In genomic region chr18:23799540-23799939, GRCh38 we compare ENCODE assay signal across 39 cellular contexts.
"Had no signal": no experiment of that assay in that cellular context is flagged by ENCODE, and none has a peak within 500 bp of the region (broad histone marks: within the 10 kb centered on the region; RNA-seq: fewer than 3 reads in every experiment).

No MANE protein-coding gene starts in this region.

- H3K9me3 Mint-ChIP-seq: activated naive CD4-positive, alpha-beta T cell treated with anti-CD3 and anti-CD28 coated beads for 36 hours; activated naive CD4-positive, alpha-beta T cell treated with anti-CD3 and anti-CD28 coated beads, Interleukin-2, amount 10 ng/mL, durations not matched to agents 7 days and 5 days; activated naive CD4-positive, alpha-beta T cell treated with anti-CD3 and anti-CD28 coated beads, Interleukin-2, amount 50 U/mL, for 24 hours; activated naive CD8-positive, alpha-beta T cell treated with anti-CD3 and anti-CD28 coated beads for 36 hours; activated naive CD8-positive, alpha-beta T cell treated with anti-CD3 and anti-CD28 coated beads, Interleukin-2, amount 10 ng/mL, durations not matched to agents 7 days and 5 days; activated T-cell treated with anti-CD3 and anti-CD28 coated beads, Interleukin-2, amount 50 U/mL, for 24 hours; activated T-cell treated with anti-CD3 and anti-CD28 coated beads, Interleukin-2, amount 50 U/mL, for 4 hours; activated T-helper 1 cell treated with anti-CD3 and anti-CD28 coated beads, Interleukin-12 subunit alpha, Interleukin-12 subunit beta, Interleukin-2, Interleukin-4 antibody, amounts not matched to agents 30 ng/mL and 10 ng/mL and 1 ng/mL, durations not matched to agents 14 hours and 24 hours and 36 hours; activated T-helper 17 cell treated with anti-CD3 and anti-CD28 coated beads, Interleukin-2, amount 50 U/mL, for 72 hours; activated T-helper 2 cell treated with anti-CD3 and anti-CD28 coated beads, Interferon-gamma antibody, Interleukin-2, Interleukin-4, amounts not matched to agents 10 μg/mL and 5 μg/mL and 100 μg/mL, durations not matched to agents 14 hours and 24 hours and 36 hours; central memory CD8-positive, alpha-beta T cell had no signal

- H3K27me3 ChIP-seq: adrenal gland, ascending aorta, body of pancreas, brain microvascular endothelial cell, breast epithelium, cardiac muscle cell had no signal

- H3K27me3 Mint-ChIP-seq: activated naive CD4-positive, alpha-beta T cell treated with anti-CD3 and anti-CD28 coated beads, Interleukin-2, amount 50 U/mL, for 24 hours; activated naive CD8-positive, alpha-beta T cell treated with anti-CD3 and anti-CD28 coated beads for 36 hours; brain had no signal

- H3K4me3 ChIP-seq: adrenal gland, ascending aorta, body of pancreas, breast epithelium, cardiac muscle cell had no signal

- H3K36me3 Mint-ChIP-seq: activated naive CD4-positive, alpha-beta T cell treated with anti-CD3 and anti-CD28 coated beads, Interleukin-2, amount 10 ng/mL, durations not matched to agents 7 days and 5 days; activated naive CD4-positive, alpha-beta T cell treated with anti-CD3 and anti-CD28 coated beads, Interleukin-2, amount 50 U/mL, for 24 hours; activated naive CD4-positive, alpha-beta T cell treated with anti-CD3 and anti-CD28 coated beads, Interleukin-2, amount 50 U/mL, for 72 hours; activated naive CD8-positive, alpha-beta T cell treated with anti-CD3 and anti-CD28 coated beads for 36 hours; activated naive CD8-positive, alpha-beta T cell treated with anti-CD3 and anti-CD28 coated beads, Interleukin-2, amount 10 ng/mL, durations not matched to agents 7 days and 5 days; brain had no signal

- ATAC-seq: activated naive CD4-positive, alpha-beta T cell treated with anti-CD3 and anti-CD28 coated beads, Interleukin-2, amount 50 U/mL, for 72 hours; activated naive CD8-positive, alpha-beta T cell treated with anti-CD3 and anti-CD28 coated beads, Interleukin-2, amount 50 U/mL, for 24 hours; activated T-cell treated with anti-CD3 and anti-CD28 coated beads, Interleukin-2, amount 50 U/mL, for 4 hours; activated T-cell treated with anti-CD3 and anti-CD28 coated beads, Interleukin-2, amount 50 U/mL, for 72 hours; activated T-helper 17 cell treated with anti-CD3 and anti-CD28 coated beads, Interleukin-2, amount 50 U/mL, for 72 hours; body of pancreas had no signal

- H3K27ac ChIP-seq: adrenal gland, ascending aorta, body of pancreas, brain microvascular endothelial cell, breast epithelium, cardiac muscle cell had no signal

- H3K4me1 Mint-ChIP-seq: activated naive CD4-positive, alpha-beta T cell treated with anti-CD3 and anti-CD28 coated beads, Interleukin-2, amount 10 ng/mL, durations not matched to agents 7 days and 5 days; activated naive CD4-positive, alpha-beta T cell treated with anti-CD3 and anti-CD28 coated beads, Interleukin-2, amount 50 U/mL, for 24 hours; activated naive CD8-positive, alpha-beta T cell treated with anti-CD3 and anti-CD28 coated beads for 36 hours; activated naive CD8-positive, alpha-beta T cell treated with anti-CD3 and anti-CD28 coated beads, Interleukin-2, amount 10 ng/mL, durations not matched to agents 7 days and 5 days; activated naive CD8-positive, alpha-beta T cell treated with anti-CD3 and anti-CD28 coated beads, Interleukin-2, amount 50 U/mL, for 24 hours; activated T-helper 17 cell treated with anti-CD3 and anti-CD28 coated beads, Interleukin-2, amount 50 U/mL, for 72 hours; brain; central memory CD8-positive, alpha-beta T cell had no signal

- H3K4me3 Mint-ChIP-seq: activated naive CD4-positive, alpha-beta T cell treated with anti-CD3 and anti-CD28 coated beads for 36 hours; activated naive CD4-positive, alpha-beta T cell treated with anti-CD3 and anti-CD28 coated beads, Interleukin-2, amount 10 ng/mL, durations not matched to agents 7 days and 5 days; activated naive CD4-positive, alpha-beta T cell treated with anti-CD3 and anti-CD28 coated beads, Interleukin-2, amount 50 U/mL, for 24 hours; activated naive CD8-positive, alpha-beta T cell; activated naive CD8-positive, alpha-beta T cell treated with anti-CD3 and anti-CD28 coated beads for 36 hours; activated naive CD8-positive, alpha-beta T cell treated with anti-CD3 and anti-CD28 coated beads, Interleukin-2, amount 10 ng/mL, durations not matched to agents 7 days and 5 days; activated naive CD8-positive, alpha-beta T cell treated with anti-CD3 and anti-CD28 coated beads, Interleukin-2, amount 50 U/mL, for 24 hours; activated T-cell treated with anti-CD3 and anti-CD28 coated beads, Interleukin-2, amount 50 U/mL, for 24 hours; activated T-cell treated with anti-CD3 and anti-CD28 coated beads, Interleukin-2, amount 50 U/mL, for 4 hours; activated T-cell treated with anti-CD3 and anti-CD28 coated beads, Interleukin-2, amount 50 U/mL, for 72 hours; activated T-helper 1 cell treated with anti-CD3 and anti-CD28 coated beads, Interleukin-12 subunit alpha, Interleukin-12 subunit beta, Interleukin-2, Interleukin-4 antibody, amounts not matched to agents 30 ng/mL and 10 ng/mL and 1 ng/mL, durations not matched to agents 14 hours and 24 hours and 36 hours; activated T-helper 17 cell treated with anti-CD3 and anti-CD28 coated beads, Interleukin-2, amount 50 U/mL, for 72 hours; brain; central memory CD8-positive, alpha-beta T cell had no signal

- H3K27ac Mint-ChIP-seq: activated naive CD4-positive, alpha-beta T cell treated with anti-CD3 and anti-CD28 coated beads for 36 hours; activated naive CD4-positive, alpha-beta T cell treated with anti-CD3 and anti-CD28 coated beads, Interleukin-2, amount 10 ng/mL, durations not matched to agents 7 days and 5 days; activated naive CD4-positive, alpha-beta T cell treated with anti-CD3 and anti-CD28 coated beads, Interleukin-2, amount 50 U/mL, for 24 hours; activated naive CD4-positive, alpha-beta T cell treated with anti-CD3 and anti-CD28 coated beads, Interleukin-2, amount 50 U/mL, for 72 hours; activated naive CD8-positive, alpha-beta T cell; activated naive CD8-positive, alpha-beta T cell treated with anti-CD3 and anti-CD28 coated beads for 36 hours; activated naive CD8-positive, alpha-beta T cell treated with anti-CD3 and anti-CD28 coated beads, Interleukin-2, amount 10 ng/mL, durations not matched to agents 7 days and 5 days; activated naive CD8-positive, alpha-beta T cell treated with anti-CD3 and anti-CD28 coated beads, Interleukin-2, amount 50 U/mL, for 24 hours; activated T-cell treated with anti-CD3 and anti-CD28 coated beads, Interleukin-2, amount 50 U/mL, for 24 hours; activated T-cell treated with anti-CD3 and anti-CD28 coated beads, Interleukin-2, amount 50 U/mL, for 72 hours; activated T-helper 1 cell treated with anti-CD3 and anti-CD28 coated beads, Interleukin-12 subunit alpha, Interleukin-12 subunit beta, Interleukin-2, Interleukin-4 antibody, amounts not matched to agents 30 ng/mL and 10 ng/mL and 1 ng/mL, durations not matched to agents 14 hours and 24 hours and 36 hours; activated T-helper 17 cell treated with anti-CD3 and anti-CD28 coated beads, Interleukin-2, amount 50 U/mL, for 72 hours; activated T-helper 2 cell treated with anti-CD3 and anti-CD28 coated beads, Interferon-gamma antibody, Interleukin-2, Interleukin-4, amounts not matched to agents 10 μg/mL and 5 μg/mL and 100 μg/mL, durations not matched to agents 14 hours and 24 hours and 36 hours; brain had no signal

- H3K9me3 ChIP-seq: adrenal gland, ascending aorta, body of pancreas, breast epithelium had no signal

- DNase-seq: activated effector memory CD4-positive, alpha-beta T cell treated with anti-CD3 and anti-CD28 coated beads, Interleukin-2, amount 50 U/mL, for 16 hours; activated effector memory CD4-positive, alpha-beta T cell treated with Interleukin-2 at 50 U/mL for 16 hours; activated gamma-delta T cell; activated gamma-delta T cell treated with Interleukin-2 at 50 U/mL for 16 hours; activated naive CD4-positive, alpha-beta T cell; activated naive CD4-positive, alpha-beta T cell treated with anti-CD3 and anti-CD28 coated beads for 36 hours; activated naive CD4-positive, alpha-beta T cell treated with anti-CD3 and anti-CD28 coated beads, Interleukin-2, amount 10 ng/mL, durations not matched to agents 7 days and 5 days; activated naive CD4-positive, alpha-beta T cell treated with anti-CD3 and anti-CD28 coated beads, Interleukin-2, amount 50 U/mL, for 16 hours; activated naive CD4-positive, alpha-beta T cell treated with Interleukin-2 at 50 U/mL for 16 hours; activated naive CD8-positive, alpha-beta T cell treated with anti-CD3 and anti-CD28 coated beads for 36 hours; activated naive CD8-positive, alpha-beta T cell treated with anti-CD3 and anti-CD28 coated beads, Interleukin-2, amount 10 ng/mL, durations not matched to agents 7 days and 5 days; activated naive CD8-positive, alpha-beta T cell treated with anti-CD3 and anti-CD28 coated beads, Interleukin-2, amount 50 U/mL, for 24 hours; activated T-cell treated with anti-CD3 and anti-CD28 coated beads, Interleukin-2, amount 50 U/mL, for 1 hour; activated T-cell treated with anti-CD3 and anti-CD28 coated beads, Interleukin-2, amount 50 U/mL, for 24 hours; activated T-cell treated with anti-CD3 and anti-CD28 coated beads, Interleukin-2, amount 50 U/mL, for 4 hours; activated T-cell treated with anti-CD3 and anti-CD28 coated beads, Interleukin-2, amount 50 U/mL, for 48 hours; activated T-cell treated with anti-CD3 and anti-CD28 coated beads, Interleukin-2, amount 50 U/mL, for 72 hours; adrenal gland; amniotic stem cell; amygdala; anterior cingulate cortex; aorta; body of pancreas; brain microvascular endothelial cell; caudate nucleus; central memory CD4-positive, alpha-beta T cell; cerebellar nuclear complex had no signal

- H3K36me3 ChIP-seq: adrenal gland, ascending aorta, brain microvascular endothelial cell, breast epithelium, cardiac muscle cell had no signal

- FAIRE-seq: astrocyte had no signal

- H3K4me1 ChIP-seq: adrenal gland, ascending aorta, body of pancreas, breast epithelium had no signal
